1 cellular context compared by ENCODE assay signal in the genomic region with DNA sequence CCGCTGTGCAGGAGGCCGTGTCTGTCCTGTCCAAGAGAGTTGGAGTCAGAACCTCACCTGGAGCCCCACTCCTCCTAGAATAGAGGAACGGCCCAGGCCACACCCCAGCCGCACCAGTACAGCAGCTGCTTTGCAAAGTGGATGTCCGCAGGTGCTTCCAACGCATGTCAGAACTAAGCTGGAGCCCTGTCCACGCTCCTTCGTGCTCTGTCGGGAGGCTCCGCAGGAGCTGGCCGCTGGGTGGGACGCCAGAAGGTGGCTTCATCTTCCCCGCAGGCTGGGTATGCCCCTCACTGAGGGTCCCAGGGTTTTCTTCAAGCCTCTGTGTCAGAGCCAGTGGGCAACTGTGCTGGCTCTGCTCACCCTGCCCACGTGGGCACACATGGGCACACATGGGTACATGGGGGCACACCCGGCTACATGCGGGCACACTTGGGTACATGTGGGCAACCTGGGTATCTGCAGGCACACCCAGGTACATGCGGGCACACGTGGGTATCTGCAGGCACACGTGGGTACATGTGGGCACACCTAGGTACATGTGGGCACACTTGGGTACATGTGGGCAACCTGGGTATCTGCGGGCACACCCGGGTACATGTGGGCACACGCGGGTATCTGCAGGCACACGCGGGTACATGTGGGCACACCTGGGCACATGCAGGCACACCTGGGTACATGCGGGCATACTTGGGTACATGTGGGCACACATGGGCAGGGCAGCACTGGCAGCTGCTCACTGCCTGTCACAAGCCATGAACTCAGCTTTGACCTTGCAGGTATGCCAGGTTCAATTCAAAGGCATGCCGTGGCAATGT.
TF ChIP-seq lines count a peak whose summit lies in the region.

No MANE protein-coding gene starts in this region.

TF ChIP-seq in H1, 55 proteins besides CTCF, POLR2A, EP300 and RAD21:
- TF ChIP-seq GTF2F1 (IDR thresholded peaks at IDR 0.05; ENCODE audit: borderline replicate concordance, low read depth, low read length) (no peak), SP4 (IDR thresholded peaks at IDR 0.05; ENCODE audit: low read length) (no peak), CTBP2 (IDR thresholded peaks at IDR 0.05; ENCODE audit: borderline replicate concordance, insufficient read depth, insufficient read length, low read length) (no peak), KDM1A (IDR thresholded peaks at IDR 0.05; ENCODE audit: borderline replicate concordance, low read length) (no peak), SIX5 (IDR thresholded peaks at IDR 0.05; ENCODE audit: low read depth, low read length) (no peak), POU5F1 (IDR thresholded peaks at IDR 0.05; ENCODE audit: low read depth, low read length) (no peak), SIN3A (conservative IDR thresholded peaks at IDR 0.05 in 1 of 2, IDR thresholded peaks at IDR 0.05 in 1 of 2; ENCODE audit: low read depth in 1 of 2, low read length in 2 of 2) (no peak), BRCA1 (IDR thresholded peaks at IDR 0.05; ENCODE audit: low read depth, low read length) (no peak), KDM5A (IDR thresholded peaks at IDR 0.05; ENCODE audit: low read length) (no peak), EZH2 (IDR thresholded peaks at IDR 0.05; ENCODE audit: low read depth, low read length, severe bottlenecking) (no peak), GABPA (IDR thresholded peaks at IDR 0.05; ENCODE audit: borderline replicate concordance, insufficient read depth, low read length) (no peak), CHD2 (IDR thresholded peaks at IDR 0.05; ENCODE audit: low read length) (no peak), MAFK (IDR thresholded peaks at IDR 0.05; ENCODE audit: low read depth, low read length) (no peak), SP2 (IDR thresholded peaks at IDR 0.05; ENCODE audit: low read length) (no peak), ZNF274 (IDR thresholded peaks at IDR 0.05; ENCODE audit: borderline replicate concordance, extremely low read depth, low read length) (no peak), CBX8 (IDR thresholded peaks at IDR 0.05; ENCODE audit: borderline replicate concordance, low read depth, low read length) (no peak), HDAC6 (IDR thresholded peaks at IDR 0.05; ENCODE audit: low read depth, low read length) (no peak)
